In the genomic region with DNA sequence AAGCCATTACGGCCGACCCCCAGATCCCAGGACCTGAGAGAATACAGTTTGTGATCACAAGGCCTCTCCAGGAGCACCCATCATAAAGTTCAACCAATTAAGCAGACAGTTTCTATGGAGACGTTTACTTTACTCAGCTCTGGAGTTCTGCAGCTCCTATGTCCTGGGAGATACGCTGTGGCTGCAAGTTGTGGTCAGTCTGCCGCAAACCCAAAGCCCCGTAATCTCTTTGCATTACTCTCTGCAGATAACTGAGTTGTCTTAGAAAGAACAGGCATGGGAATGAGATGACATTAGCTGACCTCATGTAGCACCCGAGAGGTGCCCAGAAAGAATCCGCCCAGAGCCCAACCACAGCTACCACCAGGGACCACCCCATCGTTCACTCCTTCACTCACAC, we compare ENCODE assay signal across 18 cellular contexts.
DNase-seq lines count a peak whose midpoint lies in the region; ATAC-seq, FAIRE-seq and TF ChIP-seq lines count a peak whose summit lies in the region.
"Had no signal": no experiment of that assay in that cellular context is flagged by ENCODE, and none has a peak within 500 bp of the region (broad histone marks: within the 10 kb centered on the region; RNA-seq: fewer than 3 reads in every experiment).

No MANE protein-coding gene starts in this region.

- H3K79me1 ChIP-seq in H1 (ENCODE audit: low read depth, low read length) = no peaks in the 10 kb centered on the region

- no peak overlapping the region for H3K9ac ChIP-seq in H1 (replicated peaks in 1 of 4; ENCODE audit: extremely low read depth in 1 of 4, low read depth in 3 of 4, low read length in 3 of 4)
- no peak overlapping the region for H3K9ac ChIP-seq in smooth muscle cell (ENCODE audit: low read depth)
- H3K9ac ChIP-seq: GM23248 had no signal

- H2AK5ac ChIP-seq in H1 (ENCODE audit: low read depth, low read length) = peak overlapping the region; percentile 93; the same call in 1 of the 2 replicates

- no peak overlapping the region for H3K18ac ChIP-seq in H1 (ENCODE audit: extremely low read depth, low read length)

- ATAC-seq in mucosa of descending colon (peak; percentile 7), GM18511 (IDR thresholded peaks at IDR 0.05; ENCODE audit: unreplicated experiment) (no peak), HG03571 (IDR thresholded peaks at IDR 0.05; ENCODE audit: unreplicated experiment) (no peak)
- ATAC-seq: Right ventricle myocardium inferior had no signal

- no peak for TF ChIP-seq RAD21 in H1 (IDR thresholded peaks at IDR 0.05 in 1 of 2, conservative IDR thresholded peaks at IDR 0.05 in 1 of 2; ENCODE audit: low read depth in 2 of 2, low read length in 2 of 2)

- H4K8ac ChIP-seq in H1 (ENCODE audit: extremely low read depth, insufficient read depth, low read length) = no peak overlapping the region

- whole genome bisulfite sequencing in H1 (ENCODE audit: extremely low coverage in 1 of 2, insufficient coverage in 1 of 2, insufficient read length in 1 of 2, insufficient replicate concordance in 2 of 2, low coverage in 1 of 2, low lambda C conversion rate in 2 of 2, missing lambda C conversion rate in 1 of 2), 2 experiments = 87% methylated on average over 9 of the region's 9 CpGs; no CpG with 5 or more reads in 1 of the 2 experiments
- 16% methylated on average over 9 of the region's 9 CpGs for WGBS in smooth muscle cell (ENCODE audit: low lambda C conversion rate)

- no peak overlapping the region for H3K4ac ChIP-seq in H1 (replicated peaks; ENCODE audit: insufficient read length, low read depth, low read length)

- no peak overlapping the region for H3K56ac ChIP-seq in H1 (replicated peaks; ENCODE audit: insufficient read length, low read depth, low read length)

- H4K20me1 ChIP-seq in H1 (replicated peaks in 1 of 2; ENCODE audit: control insufficient read depth in 1 of 2, insufficient read depth in 2 of 2, low read length in 2 of 2) (no peaks in the 10 kb centered on the region), smooth muscle cell (ENCODE audit: low read depth) (no peaks in the 10 kb centered on the region)

- no peak for TF ChIP-seq EP300 in H1 (IDR thresholded peaks at IDR 0.05; ENCODE audit: borderline replicate concordance in 1 of 2, low read depth in 2 of 2, low read length in 2 of 2)

- peak overlapping the region; percentile 97; the same call in 1 of the 2 replicates for H2BK20ac ChIP-seq in H1 (ENCODE audit: low read length)

- FAIRE-seq in H1 (lab: Jason Lieb, UNC) = no peak
- FAIRE-seq: D721Med, GM12891 had no signal

- H2AFZ ChIP-seq in H1 (ENCODE audit: low read length) = no peak overlapping the region
- no peak overlapping the region for H2AFZ ChIP-seq in smooth muscle cell (ENCODE audit: low read depth)
- H2AFZ ChIP-seq: GM23248 had no signal

- H3K4me1 ChIP-seq in H1 (replicated peaks in 1 of 4; ENCODE audit: control insufficient read depth in 3 of 4, insufficient read depth in 4 of 4, low read length in 3 of 4) (peaks cover 7 to 17% (median 14%) of the 10 kb centered on the region in 4 experiments), mucosa of descending colon (ENCODE audit: low read depth) (peaks cover 38% of the 10 kb centered on the region), smooth muscle cell (ENCODE audit: low read depth) (peaks cover 11% of the 10 kb centered on the region)

- peaks cover 5% of the 10 kb centered on the region for H3F3A ChIP-seq in smooth muscle cell (ENCODE audit: low read depth)

- no peak for TF ChIP-seq CTCF in H1 (IDR thresholded peaks at IDR 0.05; ENCODE audit: control extremely low read depth in 1 of 3, insufficient read depth in 1 of 3, low read depth in 1 of 3, low read length in 3 of 3)
- TF ChIP-seq CTCF in mucosa of descending colon (IDR thresholded peaks at IDR 0.05) = no peak
- no peak for TF ChIP-seq CTCF in smooth muscle cell (IDR thresholded peaks at IDR 0.05; ENCODE audit: borderline replicate concordance, insufficient read depth, poor library complexity, severe bottlenecking)

- no peaks in the 10 kb centered on the region for H3K23me2 ChIP-seq in H1 (ENCODE audit: low read depth, low read length)

- no peak overlapping the region for H3K23ac ChIP-seq in H1 (ENCODE audit: insufficient read length)

- H2BK15ac ChIP-seq in H1 (ENCODE audit: low read length) = no peak overlapping the region

- POLR2A ChIA-PET in H1 (lab: Charles Lee; ENCODE audit: partially characterized antibody) = no interaction called here

- H3K27me3 ChIP-seq in H1 (replicated peaks in 1 of 4; ENCODE audit: control insufficient read depth in 3 of 4, extremely low read depth in 1 of 4, insufficient read depth in 3 of 4, low read length in 3 of 4) (peaks cover 0 to 2% (median 0%) of the 10 kb centered on the region in 4 experiments; a peak in 2 of 7 replicates), smooth muscle cell (ENCODE audit: low read depth) (no peaks in the 10 kb centered on the region)
- H3K27me3 ChIP-seq: BE2C had no signal

- no peak for TF ChIP-seq POLR2A in H1 (IDR thresholded peaks at IDR 0.05; ENCODE audit: control extremely low read depth in 1 of 2, low read depth in 2 of 2, low read length in 2 of 2)

- H3K14ac ChIP-seq in H1 (ENCODE audit: insufficient read length) = no peak overlapping the region

- H3K27ac ChIP-seq in H1 (ENCODE audit: low read depth, low read length) (no peak overlapping the region), smooth muscle cell (ENCODE audit: low read depth) (no peak overlapping the region)
- H3K27ac ChIP-seq: GM23248 had no signal

- intact Hi-C loops in mucosa of descending colon (cut with DNase I, micrococcal nuclease) = no loop called here

- no peak overlapping the region for H3K4me3 ChIP-seq in H1 (ENCODE audit: extremely low read depth in 1 of 4, insufficient read depth in 2 of 4, low read depth in 3 of 4, low read length in 4 of 4)
- H3K4me3 ChIP-seq in mucosa of descending colon = no peak overlapping the region
- no peak overlapping the region for H3K4me3 ChIP-seq in smooth muscle cell
- H3K4me3 ChIP-seq: GM23248 had no signal

- peak overlapping the region; percentile 66 for H2BK5ac ChIP-seq in H1 (ENCODE audit: low read depth, low read length)

- H4K91ac ChIP-seq in H1 (replicated peaks; ENCODE audit: insufficient read length, low read length) = peak overlapping the region; percentile 71

- peak; percentile 43 for DNase-seq in MV-4-11 (lab: John Stamatoyannopoulos, UW)
- DNase-seq in H1 (ENCODE audit: low read depth in 1 of 2, low spot score in 2 of 2) = no peak
- DNase-seq in mucosa of descending colon = no peak
- DNase-seq in smooth muscle cell (lab: John Stamatoyannopoulos, UW; ENCODE audit: unreplicated experiment) = no peak
- DNase-seq in NCI-H146 treated with DMSO at 0.1 percent for 48 hours (lab: John Stamatoyannopoulos, UW; ENCODE audit: unreplicated experiment) = no peak
- DNase-seq: BE2C, DMS79, GM23248, HCEC 1CT, NCI-H1694 treated with DMSO at 0.1 percent for 48 hours, NCI-H2081 treated with DMSO at 0.1 percent for 48 hours, NCI-H2171 treated with DMSO at 0.1 percent for 48 hours, NCI-H526 treated with DMSO at 0.1 percent for 48 hours had no signal

- CTCF ChIA-PET in H1 (lab: Charles Lee; ENCODE audit: partially characterized antibody) = interaction anchor here (0.6 kb wide), 1 partner anchor 594 kb away, joined by 3 read pairs; no protein-coding TSS in a partner anchor

- no peaks in the 10 kb centered on the region for H3K79me2 ChIP-seq in H1 (ENCODE audit: control insufficient read depth in 1 of 2, insufficient read depth in 2 of 2, low read length in 2 of 2)
- H3K79me2 ChIP-seq in smooth muscle cell (ENCODE audit: low read depth) = no peaks in the 10 kb centered on the region

- H3K4me2 ChIP-seq in H1 (ENCODE audit: insufficient read depth in 1 of 2, low read depth in 2 of 2, low read length in 2 of 2) = no peak overlapping the region
- H3K4me2 ChIP-seq in smooth muscle cell = peak overlapping the region; percentile 17

- H3K36me3 ChIP-seq in H1 (ENCODE audit: control insufficient read depth in 2 of 4, insufficient read depth in 4 of 4, low read length in 3 of 4) (no peaks in the 10 kb centered on the region; a peak in 1 of 8 replicates), mucosa of descending colon (ENCODE audit: low read depth) (no peaks in the 10 kb centered on the region), smooth muscle cell (ENCODE audit: low read depth) (no peaks in the 10 kb centered on the region)
- H3K36me3 ChIP-seq: BE2C had no signal

- no peak overlapping the region for H4K5ac ChIP-seq in H1 (ENCODE audit: insufficient read length, low read depth, low read length)

- H3K9me3 ChIP-seq in H1 (ENCODE audit: insufficient read depth in 2 of 2, low read depth in 1 of 2, low read length in 1 of 2) (no peaks in the 10 kb centered on the region), mucosa of descending colon (no peaks in the 10 kb centered on the region), smooth muscle cell (replicated peaks; ENCODE audit: low read depth) (no peaks in the 10 kb centered on the region)
- H3K9me3 ChIP-seq: BE2C had no signal

- H2BK12ac ChIP-seq in H1 (ENCODE audit: low read depth, low read length) = 0 out of 2 replicates have a peak overlapping the region, but pooled peaks have one; percentile 68

- no peak overlapping the region for H2BK120ac ChIP-seq in H1 (replicated peaks; ENCODE audit: low read depth, low read length)

TF ChIP-seq in H1, 55 proteins besides CTCF, POLR2A, EP300 and RAD21:
- TF ChIP-seq RXRA (IDR thresholded peaks at IDR 0.05; ENCODE audit: insufficient read depth, low read depth, low read length) = no peak
- TF ChIP-seq GTF2F1 (IDR thresholded peaks at IDR 0.05; ENCODE audit: borderline replicate concordance, low read depth, low read length) = no peak
- no peak for TF ChIP-seq RNF2 (IDR thresholded peaks at IDR 0.05; ENCODE audit: borderline replicate concordance, low read depth, low read length, missing control alignments, poor library complexity, severe bottlenecking)
- no peak for TF ChIP-seq BRCA1 (IDR thresholded peaks at IDR 0.05; ENCODE audit: low read depth, low read length)
- no peak for TF ChIP-seq ZNF274 (IDR thresholded peaks at IDR 0.05; ENCODE audit: borderline replicate concordance, extremely low read depth, low read length)
- TF ChIP-seq YY1 (IDR thresholded peaks at IDR 0.05; ENCODE audit: low read depth, low read length) = no peak
- no peak for TF ChIP-seq EZH2 (IDR thresholded peaks at IDR 0.05; ENCODE audit: low read depth, low read length, severe bottlenecking)
- TF ChIP-seq TAF7 (optimal IDR thresholded peaks at IDR 0.05; ENCODE audit: borderline replicate concordance, low read depth, low read length) = no peak
